In the genomic region with DNA sequence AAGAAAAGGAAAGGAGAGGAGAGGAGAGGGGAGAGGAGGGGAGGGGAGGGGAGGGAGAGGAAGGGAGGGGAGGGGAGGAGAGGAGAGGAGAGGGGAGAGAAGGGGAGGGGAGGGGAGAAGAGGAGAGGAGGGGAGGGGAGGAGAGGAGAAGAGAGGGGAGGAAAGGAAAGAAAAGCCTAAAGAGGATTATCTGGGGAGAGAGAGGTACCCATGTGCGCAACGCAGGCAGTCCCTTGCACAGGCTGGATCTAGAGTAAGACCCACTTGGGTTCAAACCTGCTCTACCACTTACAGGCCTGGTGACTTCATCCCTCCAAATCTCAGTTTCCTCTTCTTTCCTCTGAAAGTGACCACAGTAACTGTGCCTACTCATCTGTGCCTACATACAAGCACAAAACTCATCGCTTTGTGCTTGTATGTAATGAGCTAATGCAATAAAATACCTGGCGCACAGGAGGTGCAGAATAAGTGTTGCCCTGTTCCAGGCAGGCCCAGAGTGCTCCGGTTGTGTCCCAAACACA, we compare ENCODE assay signal across 10 cellular contexts. TPM values are rescaled to one million over a fixed set of nuclear protein-coding genes. Genes with fewer than 3 reads are reported as not detected.
A peak's percentile ranks its signal among the peaks of the same experiment; 100 is the strongest.
DNase-seq lines count a peak whose midpoint lies in the region; ATAC-seq and TF ChIP-seq lines count a peak whose summit lies in the region.
"Had no signal": no experiment of that assay in that cellular context is flagged by ENCODE, and none has a peak within 500 bp of the region (broad histone marks: within the 10 kb centered on the region; RNA-seq: fewer than 3 reads in every experiment).

No MANE protein-coding gene starts in this region.

- H3K36me3 Mint-ChIP-seq in activated T-cell treated with anti-CD3 and anti-CD28 coated beads, Interleukin-2, amount 50 U/mL, for 24 hours (ENCODE audit: low read depth), result peaks cover 30% of the 10 kb centered on the region
- no peaks in the 10 kb centered on the region for H3K36me3 Mint-ChIP-seq in glutamatergic neuron (ENCODE audit: unreplicated experiment)

- H3K36me3 ChIP-seq in SK-N-MC (ENCODE audit: insufficient read depth, low read length) (peaks cover 4% of the 10 kb centered on the region; the same call in 1 of the 2 replicates), thoracic aorta (peaks cover 1% of the 10 kb centered on the region)
- H3K36me3 ChIP-seq: right atrium auricular region, uterus had no signal

- H3K27me3 ChIP-seq in thoracic aorta (replicated peaks; ENCODE audit: insufficient read depth), result no peaks in the 10 kb centered on the region
- H3K27me3 ChIP-seq: right atrium auricular region, uterus had no signal

- no peaks in the 10 kb centered on the region for H3K9me3 Mint-ChIP-seq in activated T-cell treated with anti-CD3 and anti-CD28 coated beads, Interleukin-2, amount 50 U/mL, for 24 hours
- peaks cover 1% of the 10 kb centered on the region for H3K9me3 Mint-ChIP-seq in glutamatergic neuron (ENCODE audit: unreplicated experiment)

- peak overlapping the region; percentile 83 for H3K4me3 Mint-ChIP-seq in activated T-cell treated with anti-CD3 and anti-CD28 coated beads, Interleukin-2, amount 50 U/mL, for 24 hours
- H3K4me3 Mint-ChIP-seq in glutamatergic neuron (ENCODE audit: unreplicated experiment), result peak overlapping the region; percentile 88

- H3K9ac ChIP-seq in SK-N-MC (ENCODE audit: insufficient read length), result no peak overlapping the region

- peak overlapping the region; percentile 91 for H3K27ac Mint-ChIP-seq in activated T-cell treated with anti-CD3 and anti-CD28 coated beads, Interleukin-2, amount 50 U/mL, for 24 hours
- peak overlapping the region; percentile 84 for H3K27ac Mint-ChIP-seq in glutamatergic neuron (ENCODE audit: unreplicated experiment)

- H3K27ac ChIP-seq in SK-N-MC, result no peak overlapping the region
- no peak overlapping the region for H3K27ac ChIP-seq in thoracic aorta

- peaks cover 43 to 52% of the 10 kb centered on the region in 2 donors for H3K4me1 ChIP-seq in thoracic aorta (ENCODE audit: control insufficient read depth in 1 of 2, low read depth in 2 of 2)

- H3K4me3 ChIP-seq in SK-N-MC (peak overlapping the region; percentile 82; the same call in 1 of the 2 replicates), thoracic aorta (peak overlapping the region; percentile 94)

- H3K9me3 ChIP-seq in SK-N-MC (ENCODE audit: low read depth, low read length), result no peaks in the 10 kb centered on the region
- H3K9me3 ChIP-seq in thoracic aorta, result no peaks in the 10 kb centered on the region
- H3K9me3 ChIP-seq: right atrium auricular region, uterus had no signal

- DNase-seq in activated T-cell treated with anti-CD3 and anti-CD28 coated beads, Interleukin-2, amount 50 U/mL, for 24 hours, result no peak
- DNase-seq in activated T-cell treated with anti-CD3 and anti-CD28 coated beads for 4 hours, result no peak
- no peak for DNase-seq in SK-N-MC (ENCODE audit: low read depth, low spot score)
- no peak for DNase-seq in glutamatergic neuron
- no peak for DNase-seq in thoracic aorta (ENCODE audit: low spot score)
- DNase-seq in effector CD4-positive, alpha-beta T cell, result no peak
- DNase-seq in NCI-H1930 (lab: John Stamatoyannopoulos, UW), result no peak
- DNase-seq in NCI-H2029 treated with DMSO at 0.1 percent for 48 hours (lab: John Stamatoyannopoulos, UW), result no peak

- TF ChIP-seq CTCF in glutamatergic neuron (IDR thresholded peaks at IDR 0.05; ENCODE audit: partially characterized antibody, unreplicated experiment), result no peak
- no peak for TF ChIP-seq CTCF in thoracic aorta (IDR thresholded peaks at IDR 0.05)

- no peaks in the 10 kb centered on the region for H3K27me3 Mint-ChIP-seq in activated T-cell treated with anti-CD3 and anti-CD28 coated beads, Interleukin-2, amount 50 U/mL, for 24 hours
- H3K27me3 Mint-ChIP-seq in glutamatergic neuron (ENCODE audit: unreplicated experiment), result peaks cover 15% of the 10 kb centered on the region

- H3K4me1 Mint-ChIP-seq in activated T-cell treated with anti-CD3 and anti-CD28 coated beads, Interleukin-2, amount 50 U/mL, for 24 hours (ENCODE audit: low read depth), result peaks cover 36% of the 10 kb centered on the region
- H3K4me1 Mint-ChIP-seq in glutamatergic neuron (ENCODE audit: low read depth, unreplicated experiment), result peaks cover 16% of the 10 kb centered on the region

- no peak for ATAC-seq in thoracic aorta (ENCODE audit: insufficient number of reproducible peaks, low FRiP score, low read depth)

RNA-seq across cellular contexts. Expression of a gene that starts 0.8 kb away (rescaled TPM):
- 111 TPM for total RNA-seq in glutamatergic neuron (ENCODE audit: unreplicated experiment)
- 10 to 100 TPM; 31.7 to 42.9 TPM for total RNA-seq in thoracic aorta

RNA-seq across cellular contexts. Expression of a gene that starts 30.4 kb away (rescaled TPM):
- total RNA-seq in glutamatergic neuron (ENCODE audit: unreplicated experiment), result 79.7 TPM
- total RNA-seq in thoracic aorta, result 1 to 10 TPM; 2.1 to 7.7 TPM

RNA-seq across cellular contexts. Expression of a gene that starts 32.8 kb away (rescaled TPM):
- total RNA-seq in glutamatergic neuron (ENCODE audit: unreplicated experiment), result 45.2 TPM
- total RNA-seq in thoracic aorta, result 1 to 10 TPM; 8.5 to 8.9 TPM
